ENCODE assay signal across 14 cellular contexts in the genomic region with DNA sequence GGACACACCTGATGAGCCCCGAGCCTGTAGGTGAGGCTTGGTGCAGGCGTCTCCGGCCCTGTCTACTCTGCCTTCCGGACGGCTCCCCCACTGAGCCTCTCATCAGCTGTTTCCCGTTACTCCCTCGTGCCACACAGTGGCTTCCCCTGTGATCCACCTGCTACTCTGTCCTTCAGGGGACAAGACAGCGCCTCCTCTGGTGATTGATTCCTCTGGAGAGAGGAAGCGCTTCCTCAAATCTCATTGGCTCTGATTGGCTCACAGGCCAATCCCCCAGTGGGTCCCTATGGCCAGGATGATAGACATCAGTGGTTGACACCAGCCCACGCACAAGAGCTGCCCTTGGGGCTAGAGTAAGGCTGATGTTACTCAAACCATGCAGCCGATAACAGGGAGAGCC. TPM values are rescaled to one million over a fixed set of nuclear protein-coding genes. Genes with fewer than 3 reads are reported as not detected.
DNase-seq lines count a peak whose midpoint lies in the region; ATAC-seq and TF ChIP-seq lines count a peak whose summit lies in the region.
"Had no signal": no experiment of that assay in that cellular context is flagged by ENCODE, and none has a peak within 500 bp of the region (broad histone marks: within the 10 kb centered on the region; RNA-seq: fewer than 3 reads in every experiment).

No MANE protein-coding gene starts in this region.

- H3K4me3 Mint-ChIP-seq in CD4-positive, CD25-positive, alpha-beta regulatory T cell = no peak overlapping the region
- H3K4me3 Mint-ChIP-seq in GM23338 = no peak overlapping the region

- peak in 1 of 2 donors; percentile 29 for ATAC-seq in CD4-positive, CD25-positive, alpha-beta regulatory T cell (ENCODE audit: low read depth in 2 of 2)
- ATAC-seq in GM23338 (peak; percentile 80), HG03439 (IDR thresholded peaks at IDR 0.05; ENCODE audit: unreplicated experiment) (no peak)
- ATAC-seq: left lobe of liver had no signal

- no peak for DNase-seq in CD4-positive, CD25-positive, alpha-beta regulatory T cell
- DNase-seq in GM23338 (ENCODE audit: low spot score) = peak; percentile 71
- peak; percentile 40 for DNase-seq in SK-N-DZ (ENCODE audit: low spot score)
- DNase-seq in iPS-NIHi11 (ENCODE audit: low spot score) = peak; percentile 77
- no peak for DNase-seq in mucosa of gallbladder (ENCODE audit: low spot score)
- no peak for DNase-seq in NCI-H2196 treated with DMSO at 0.1 percent for 48 hours (lab: John Stamatoyannopoulos, UW; ENCODE audit: unreplicated experiment)
- DNase-seq in NCI-H1092 (lab: John Stamatoyannopoulos, UW) = no peak
- DNase-seq: activated CD8-positive, alpha-beta memory T cell treated with anti-CD3 and anti-CD28 coated beads for 24 hours; anterior cingulate cortex; effector CD4-positive, alpha-beta T cell; glutamatergic neuron; NCI-H510A treated with DMSO at 0.1 percent for 48 hours had no signal

- H3F3A ChIP-seq in GM23338 (replicated peaks; ENCODE audit: low read depth) = no peaks in the 10 kb centered on the region

- no peak overlapping the region for H3K4me3 ChIP-seq in CD4-positive, CD25-positive, alpha-beta regulatory T cell (ENCODE audit: low read depth, low read length)
- H3K4me3 ChIP-seq in GM23338 = no peak overlapping the region

- H3K27ac ChIP-seq in CD4-positive, CD25-positive, alpha-beta regulatory T cell (ENCODE audit: insufficient read depth, low read length, poor library complexity, severe bottlenecking) = no peak overlapping the region
- no peak overlapping the region for H3K27ac ChIP-seq in GM23338 (ENCODE audit: low read depth)

- no peaks in the 10 kb centered on the region for H3K4me1 ChIP-seq in CD4-positive, CD25-positive, alpha-beta regulatory T cell (ENCODE audit: control insufficient read depth, insufficient read depth, low read length, poor library complexity, severe bottlenecking)
- H3K4me1 ChIP-seq in GM23338 (ENCODE audit: insufficient read depth) = no peaks in the 10 kb centered on the region

- no peaks in the 10 kb centered on the region for H3K27me3 Mint-ChIP-seq in CD4-positive, CD25-positive, alpha-beta regulatory T cell
- peaks cover 3% of the 10 kb centered on the region for H3K27me3 Mint-ChIP-seq in GM23338 (ENCODE audit: insufficient read depth, low read depth, poor library complexity)

- no peaks in the 10 kb centered on the region for H3K27me3 ChIP-seq in CD4-positive, CD25-positive, alpha-beta regulatory T cell (ENCODE audit: control insufficient read depth, insufficient read depth, low read length)
- no peaks in the 10 kb centered on the region for H3K27me3 ChIP-seq in GM23338 (ENCODE audit: insufficient read depth)

- peaks cover 0 to 12% (median 6%) of the 10 kb centered on the region in 4 donors for H3K4me1 Mint-ChIP-seq in CD4-positive, CD25-positive, alpha-beta regulatory T cell
- peaks cover 14% of the 10 kb centered on the region for H3K4me1 Mint-ChIP-seq in GM23338

- H3K9me3 Mint-ChIP-seq in CD4-positive, CD25-positive, alpha-beta regulatory T cell = no peaks in the 10 kb centered on the region
- H3K9me3 Mint-ChIP-seq in GM23338 = no peaks in the 10 kb centered on the region; the same call in 2 of the 3 replicates

- H3K79me2 ChIP-seq in GM23338 (replicated peaks; ENCODE audit: insufficient read depth) = no peaks in the 10 kb centered on the region

- peaks cover 8% of the 10 kb centered on the region; the same call in 1 of the 2 replicates for H4K20me1 ChIP-seq in GM23338 (replicated peaks; ENCODE audit: insufficient read depth)

- peaks cover 49% of the 10 kb centered on the region for H3K36me3 ChIP-seq in CD4-positive, CD25-positive, alpha-beta regulatory T cell (ENCODE audit: control insufficient read depth, insufficient read depth, low read length)
- H3K36me3 ChIP-seq in GM23338 (ENCODE audit: insufficient read depth) = no peaks in the 10 kb centered on the region

- H3K9me3 ChIP-seq in CD4-positive, CD25-positive, alpha-beta regulatory T cell (ENCODE audit: control insufficient read depth in 2 of 2, low read length in 2 of 2) = no peaks in the 10 kb centered on the region

- peak; percentile 46 to 63 for TF ChIP-seq CTCF in GM23338 (conservative IDR thresholded peaks at IDR 0.05; ENCODE audit: low read depth in 2 of 2)

- H3K4me2 ChIP-seq in GM23338 = no peak overlapping the region

- H3K36me3 Mint-ChIP-seq in CD4-positive, CD25-positive, alpha-beta regulatory T cell = peaks cover 18% of the 10 kb centered on the region
- H3K36me3 Mint-ChIP-seq in GM23338 (ENCODE audit: low read depth) = peaks cover 33% of the 10 kb centered on the region

- no peak overlapping the region for H2AFZ ChIP-seq in GM23338

- H3K9me2 ChIP-seq in GM23338 (ENCODE audit: insufficient read depth) = no peaks in the 10 kb centered on the region

- peak overlapping the region in 2 of 3 donors; percentile 63 to 71 for H3K27ac Mint-ChIP-seq in CD4-positive, CD25-positive, alpha-beta regulatory T cell
- no peak overlapping the region for H3K27ac Mint-ChIP-seq in GM23338

TF ChIP-seq in GM23338, 12 proteins besides CTCF, POLR2A, EP300 and RAD21:
- TF ChIP-seq STAT1 (IDR thresholded peaks at IDR 0.05; ENCODE audit: unreplicated experiment) (no peak), JUNB (IDR thresholded peaks at IDR 0.05; ENCODE audit: unreplicated experiment) (no peak), EZH2 (IDR thresholded peaks at IDR 0.05; ENCODE audit: low read depth, unreplicated experiment) (no peak)
- TF ChIP-seq, protein P1, sequence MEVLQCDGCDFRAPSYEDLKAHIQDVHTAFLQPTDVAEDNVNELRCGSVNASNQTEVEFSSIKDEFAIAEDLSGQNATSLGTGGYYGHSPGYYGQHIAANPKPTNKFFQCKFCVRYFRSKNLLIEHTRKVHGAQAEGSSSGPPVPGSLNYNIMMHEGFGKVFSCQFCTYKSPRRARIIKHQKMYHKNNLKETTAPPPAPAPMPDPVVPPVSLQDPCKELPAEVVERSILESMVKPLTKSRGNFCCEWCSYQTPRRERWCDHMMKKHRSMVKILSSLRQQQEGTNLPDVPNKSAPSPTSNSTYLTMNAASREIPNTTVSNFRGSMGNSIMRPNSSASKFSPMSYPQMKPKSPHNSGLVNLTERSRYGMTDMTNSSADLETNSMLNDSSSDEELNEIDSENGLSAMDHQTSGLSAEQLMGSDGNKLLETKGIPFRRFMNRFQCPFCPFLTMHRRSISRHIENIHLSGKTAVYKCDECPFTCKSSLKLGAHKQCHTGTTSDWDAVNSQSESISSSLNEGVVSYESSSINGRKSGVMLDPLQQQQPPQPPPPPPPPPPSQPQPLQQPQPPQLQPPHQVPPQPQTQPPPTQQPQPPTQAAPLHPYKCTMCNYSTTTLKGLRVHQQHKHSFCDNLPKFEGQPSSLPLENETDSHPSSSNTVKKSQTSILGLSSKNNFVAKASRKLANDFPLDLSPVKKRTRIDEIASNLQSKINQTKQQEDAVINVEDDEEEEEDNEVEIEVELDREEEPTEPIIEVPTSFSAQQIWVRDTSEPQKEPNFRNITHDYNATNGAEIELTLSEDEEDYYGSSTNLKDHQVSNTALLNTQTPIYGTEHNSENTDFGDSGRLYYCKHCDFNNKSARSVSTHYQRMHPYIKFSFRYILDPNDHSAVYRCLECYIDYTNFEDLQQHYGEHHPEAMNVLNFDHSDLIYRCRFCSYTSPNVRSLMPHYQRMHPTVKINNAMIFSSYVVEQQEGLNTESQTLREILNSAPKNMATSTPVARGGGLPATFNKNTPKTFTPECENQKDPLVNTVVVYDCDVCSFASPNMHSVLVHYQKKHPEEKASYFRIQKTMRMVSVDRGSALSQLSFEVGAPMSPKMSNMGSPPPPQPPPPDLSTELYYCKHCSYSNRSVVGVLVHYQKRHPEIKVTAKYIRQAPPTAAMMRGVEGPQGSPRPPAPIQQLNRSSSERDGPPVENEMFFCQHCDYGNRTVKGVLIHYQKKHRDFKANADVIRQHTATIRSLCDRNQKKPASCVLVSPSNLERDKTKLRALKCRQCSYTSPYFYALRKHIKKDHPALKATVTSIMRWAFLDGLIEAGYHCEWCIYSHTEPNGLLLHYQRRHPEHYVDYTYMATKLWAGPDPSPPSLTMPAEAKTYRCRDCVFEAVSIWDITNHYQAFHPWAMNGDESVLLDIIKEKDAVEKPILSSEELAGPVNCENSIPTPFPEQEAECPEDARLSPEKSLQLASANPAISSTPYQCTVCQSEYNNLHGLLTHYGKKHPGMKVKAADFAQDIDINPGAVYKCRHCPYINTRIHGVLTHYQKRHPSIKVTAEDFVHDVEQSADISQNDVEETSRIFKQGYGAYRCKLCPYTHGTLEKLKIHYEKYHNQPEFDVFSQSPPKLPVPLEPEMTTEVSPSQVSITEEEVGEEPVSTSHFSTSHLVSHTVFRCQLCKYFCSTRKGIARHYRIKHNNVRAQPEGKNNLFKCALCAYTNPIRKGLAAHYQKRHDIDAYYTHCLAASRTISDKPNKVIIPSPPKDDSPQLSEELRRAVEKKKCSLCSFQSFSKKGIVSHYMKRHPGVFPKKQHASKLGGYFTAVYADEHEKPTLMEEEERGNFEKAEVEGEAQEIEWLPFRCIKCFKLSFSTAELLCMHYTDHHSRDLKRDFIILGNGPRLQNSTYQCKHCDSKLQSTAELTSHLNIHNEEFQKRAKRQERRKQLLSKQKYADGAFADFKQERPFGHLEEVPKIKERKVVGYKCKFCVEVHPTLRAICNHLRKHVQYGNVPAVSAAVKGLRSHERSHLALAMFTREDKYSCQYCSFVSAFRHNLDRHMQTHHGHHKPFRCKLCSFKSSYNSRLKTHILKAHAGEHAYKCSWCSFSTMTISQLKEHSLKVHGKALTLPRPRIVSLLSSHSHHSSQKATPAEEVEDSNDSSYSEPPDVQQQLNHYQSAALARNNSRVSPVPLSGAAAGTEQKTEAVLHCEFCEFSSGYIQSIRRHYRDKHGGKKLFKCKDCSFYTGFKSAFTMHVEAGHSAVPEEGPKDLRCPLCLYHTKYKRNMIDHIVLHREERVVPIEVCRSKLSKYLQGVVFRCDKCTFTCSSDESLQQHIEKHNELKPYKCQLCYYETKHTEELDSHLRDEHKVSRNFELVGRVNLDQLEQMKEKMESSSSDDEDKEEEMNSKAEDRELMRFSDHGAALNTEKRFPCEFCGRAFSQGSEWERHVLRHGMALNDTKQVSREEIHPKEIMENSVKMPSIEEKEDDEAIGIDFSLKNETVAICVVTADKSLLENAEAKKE (CRISPR knock-in tag; IDR thresholded peaks at IDR 0.05) = no peak

RNA-seq across cellular contexts. Expression of a gene that starts 24.0 kb away (rescaled TPM):
- 666 TPM for total RNA-seq in CD4-positive, CD25-positive, alpha-beta regulatory T cell
- polyA plus RNA-seq in CD4-positive, CD25-positive, alpha-beta regulatory T cell = 10 to 100 TPM; 27.6 to 33.7 (median 31.2) TPM
- total RNA-seq in GM23338 (2014; rRNA removed; shearing (Covaris generic)) = 52.5 and 67.2 TPM in 2 replicates
- polyA plus RNA-seq in GM23338 (2016; fragmentation: Nextera tagmentation; extraction: Ambion mirVana) = 21.2 and 21.9 TPM in 2 replicates
- polyA plus RNA-seq in SK-N-DZ (2014; cell fraction: cytosol; rRNA removed) = 12.7 and 12.9 TPM in 2 replicates
- 35.2 and 53.9 TPM in 2 replicates for polyA plus RNA-seq in SK-N-DZ (2014; cell fraction: nucleus; rRNA removed)
- 147 TPM for total RNA-seq in mucosa of gallbladder

Comparison
In these comparisons a context has a peak if more than half of its experiments do, and no peak if none do; other contexts are left out.
1. DNase-seq: peak in GM23338 (single experiment), SK-N-DZ (single experiment) and iPS-NIHi11 (single experiment); none in CD4-positive, CD25-positive, alpha-beta regulatory T cell (0 of 3), mucosa of gallbladder (single experiment), NCI-H2196 treated with DMSO at 0.1 percent for 48 hours (single experiment) and NCI-H1092 (single experiment).